8 cellular contexts compared by ENCODE assay signal in genomic region chr19:54448037-54448773, GRCh38. TPM values are rescaled to one million over a fixed set of nuclear protein-coding genes. Genes with fewer than 3 reads are reported as not detected.
A peak's percentile ranks its signal among the peaks of the same experiment; 100 is the strongest.
DNase-seq lines count a peak whose midpoint lies in the region; ATAC-seq, FAIRE-seq and TF ChIP-seq lines count a peak whose summit lies in the region.

No MANE protein-coding gene starts in this region.

- peaks cover 14% of the 10 kb centered on the region for H3K36me3 Mint-ChIP-seq in neural crest cell (ENCODE audit: low read depth)

- H3K9me3 ChIP-seq in GM23248 (ENCODE audit: low read depth): no peaks in the 10 kb centered on the region
- no peaks in the 10 kb centered on the region for H3K9me3 ChIP-seq in gastroesophageal sphincter

- peak overlapping the region; percentile 100 for H3K4me3 Mint-ChIP-seq in neural crest cell

- H3K9me2 ChIP-seq in GM23248 (ENCODE audit: insufficient read depth): no peaks in the 10 kb centered on the region

- H3K9ac ChIP-seq in GM23248: peak overlapping the region; percentile 99

- H3K79me2 ChIP-seq in GM23248 (ENCODE audit: insufficient read depth): peaks cover 82% of the 10 kb centered on the region

- no peak for TF ChIP-seq EP300 in gastroesophageal sphincter (IDR thresholded peaks at IDR 0.05)

- 0 out of 2 replicates have a peak, but pooled peaks cover 9% of the 10 kb centered on the region for H3F3A ChIP-seq in GM23248 (ENCODE audit: insufficient read depth)

- TF ChIP-seq CTCF in C4-2B (conservative IDR thresholded peaks at IDR 0.05) (no peak), gastroesophageal sphincter (IDR thresholded peaks at IDR 0.05) (no peak), neural crest cell (conservative IDR thresholded peaks at IDR 0.05) (no peak)

- peak overlapping the region; percentile 69 for H2AFZ ChIP-seq in GM23248

- peak overlapping the region; percentile 81 for H3K4me2 ChIP-seq in GM23248 (ENCODE audit: unreplicated experiment)

- peaks cover 37% of the 10 kb centered on the region for H3K4me1 Mint-ChIP-seq in neural crest cell

- H3K27me3 Mint-ChIP-seq in neural crest cell (ENCODE audit: low read depth): peaks cover 4% of the 10 kb centered on the region

- H3K36me3 ChIP-seq in GM23248 (ENCODE audit: low read depth) (peaks cover 19% of the 10 kb centered on the region), gastroesophageal sphincter (peaks cover 0 to 55% of the 10 kb centered on the region in 2 donors)

- in situ Hi-C loops in GM23248 (cut with MboI): no loop called here

- no peak for TF ChIP-seq POLR2A in gastroesophageal sphincter (IDR thresholded peaks at IDR 0.05)

- peak overlapping the region; percentile 99 for H3K27ac Mint-ChIP-seq in neural crest cell (ENCODE audit: unreplicated experiment)

- peak; percentile 22 for ATAC-seq in gastroesophageal sphincter
- ATAC-seq in HG03457 (IDR thresholded peaks at IDR 0.05; ENCODE audit: unreplicated experiment): no peak

- WGBS in GM23248 (ENCODE audit: low coverage in 1 of 2, low lambda C conversion rate in 2 of 2, missing lambda C conversion rate in 2 of 2), 2 experiments: 1 to 2% methylated on average over 32 to 34 of the region's 34 CpGs
- 0 to 1% methylated on average over 15 to 16 of the region's 34 CpGs for WGBS in gastroesophageal sphincter (ENCODE audit: low coverage in 1 of 2), 2 donors

- H3K27ac ChIP-seq in C4-2B (peak overlapping the region; percentile 86), GM23248 (peak overlapping the region; percentile 98), gastroesophageal sphincter (peak overlapping the region; percentile 81 to 97 (median 96))

- H3K4me3 ChIP-seq in GM23248: peak overlapping the region; percentile 88
- H3K4me3 ChIP-seq in gastroesophageal sphincter: peak overlapping the region; percentile 73 to 83

- no peak for FAIRE-seq in urothelium cell line (lab: Jason Lieb, UNC)

- H3K4me1 ChIP-seq in GM23248 (ENCODE audit: insufficient read depth) (peaks cover 25% of the 10 kb centered on the region), gastroesophageal sphincter (peaks cover 3 to 60% (median 30%) of the 10 kb centered on the region in 3 donors)

- no peaks in the 10 kb centered on the region for H3K27me3 ChIP-seq in GM23248 (replicated peaks; ENCODE audit: insufficient read depth)
- no peaks in the 10 kb centered on the region for H3K27me3 ChIP-seq in gastroesophageal sphincter

- 0 out of 2 replicates have a peak, but pooled peaks cover 4% of the 10 kb centered on the region for H4K20me1 ChIP-seq in GM23248 (ENCODE audit: insufficient read depth)

- peak; percentile 84 for DNase-seq in GM23248
- peak; percentile 79 for DNase-seq in NCI-H82 (lab: John Stamatoyannopoulos, UW)
- DNase-seq in activated naive CD4-positive, alpha-beta T cell treated with Interleukin-2 at 50 U/mL for 16 hours: peak; percentile 44
- DNase-seq in neural crest cell (ENCODE audit: low read depth, low spot score): peak; percentile 38
- DNase-seq in urothelium cell line (ENCODE audit: low spot score): peak; percentile 34

- H3K9me3 Mint-ChIP-seq in neural crest cell: no peaks in the 10 kb centered on the region

RNA-seq across cellular contexts. Expression of gene LENG8, which starts 0.8 kb away (rescaled TPM):
- 29.2 and 33.9 TPM in 2 replicates for total RNA-seq in GM23248 (2014; rRNA removed; shearing (Covaris generic))
- 34.7 and 45.5 TPM in 2 replicates for polyA plus RNA-seq in GM23248 (2016; fragmentation: Nextera tagmentation; extraction: Ambion mirVana)
- 100 to 1,000 TPM in 2 of 4 donors, 10 to 100 TPM in 2; 25.4 to 215 (median 80.9) TPM for total RNA-seq in gastroesophageal sphincter
- 157 and 161 TPM in 2 replicates for total RNA-seq in neural crest cell

RNA-seq across cellular contexts. Expression of gene LENG9, which starts 15.4 kb away (rescaled TPM):
- 6.6 and 13.5 TPM in 2 replicates for total RNA-seq in GM23248 (2014; rRNA removed; shearing (Covaris generic))
- 0.30 and 0.41 TPM in 2 replicates for polyA plus RNA-seq in GM23248 (2016; fragmentation: Nextera tagmentation; extraction: Ambion mirVana)
- 1 to 10 TPM; 2.6 to 9.1 (median 4.5) TPM for total RNA-seq in gastroesophageal sphincter
- total RNA-seq in neural crest cell: 2.5 and 3.0 TPM in 2 replicates

RNA-seq across cellular contexts. Expression of gene CDC42EP5, which starts 24.9 kb away (rescaled TPM):
- 39.6 and 51.7 TPM in 2 replicates for total RNA-seq in GM23248 (2014; rRNA removed; shearing (Covaris generic))
- 4.4 and 5.2 TPM in 2 replicates for polyA plus RNA-seq in GM23248 (2016; fragmentation: Nextera tagmentation; extraction: Ambion mirVana)
- 10 to 100 TPM in 3 of 4 donors, 1 to 10 TPM in 1; 4.2 to 24.1 (median 12.8) TPM for total RNA-seq in gastroesophageal sphincter
- total RNA-seq in neural crest cell: 6.7 and 7.7 TPM in 2 replicates

RNA-seq across cellular contexts. Expression of gene TTYH1, which starts 32.9 kb away (rescaled TPM):
- total RNA-seq in GM23248 (2014; rRNA removed; shearing (Covaris generic)): not detected in 2 replicates
- polyA plus RNA-seq in GM23248 (2016; fragmentation: Nextera tagmentation; extraction: Ambion mirVana): 0.05 TPM in 2 replicates
- total RNA-seq in gastroesophageal sphincter: 10 to 100 TPM in 1 of 4 donors, 1 to 10 TPM in 3; 1.2 to 19.8 (median 5.5) TPM
- 180 and 207 TPM in 2 replicates for total RNA-seq in neural crest cell

RNA-seq across cellular contexts. Expression of gene LAIR2, which starts 54.4 kb away (rescaled TPM):
- not detected in 2 replicates for total RNA-seq in GM23248 (2014; rRNA removed; shearing (Covaris generic))
- not detected in 2 replicates for polyA plus RNA-seq in GM23248 (2016; fragmentation: Nextera tagmentation; extraction: Ambion mirVana)
- not detected for total RNA-seq in gastroesophageal sphincter
- total RNA-seq in neural crest cell: not detected in 2 replicates

Comparison
In these comparisons a context has a peak if more than half of its experiments do, and no peak if none do; other contexts are left out.
1. DNase-seq: peak in every context shown above with its lines; median percentile 84 in GM23248; 79 in NCI-H82; 44 in activated naive CD4-positive, alpha-beta T cell treated with Interleukin-2 at 50 U/mL for 16 hours; 38 in neural crest cell; 34 in urothelium cell line.